In genomic region chr1:66919828-66920227, GRCh38 we compare ENCODE assay signal across 5 cellular contexts.
"Had no signal": no experiment of that assay in that cellular context is flagged by ENCODE, and none has a peak within 500 bp of the region (broad histone marks: within the 10 kb centered on the region; RNA-seq: fewer than 3 reads in every experiment).

No MANE protein-coding gene starts in this region.

- ATAC-seq: GM23338, K562 had no signal

- H3K4me3 ChIP-seq: GM23338, K562 had no signal

- DNase-seq: H9, HCEC 1CT, IMR-90 had no signal
